ENCODE assay signal across 9 cellular contexts in the genomic region with DNA sequence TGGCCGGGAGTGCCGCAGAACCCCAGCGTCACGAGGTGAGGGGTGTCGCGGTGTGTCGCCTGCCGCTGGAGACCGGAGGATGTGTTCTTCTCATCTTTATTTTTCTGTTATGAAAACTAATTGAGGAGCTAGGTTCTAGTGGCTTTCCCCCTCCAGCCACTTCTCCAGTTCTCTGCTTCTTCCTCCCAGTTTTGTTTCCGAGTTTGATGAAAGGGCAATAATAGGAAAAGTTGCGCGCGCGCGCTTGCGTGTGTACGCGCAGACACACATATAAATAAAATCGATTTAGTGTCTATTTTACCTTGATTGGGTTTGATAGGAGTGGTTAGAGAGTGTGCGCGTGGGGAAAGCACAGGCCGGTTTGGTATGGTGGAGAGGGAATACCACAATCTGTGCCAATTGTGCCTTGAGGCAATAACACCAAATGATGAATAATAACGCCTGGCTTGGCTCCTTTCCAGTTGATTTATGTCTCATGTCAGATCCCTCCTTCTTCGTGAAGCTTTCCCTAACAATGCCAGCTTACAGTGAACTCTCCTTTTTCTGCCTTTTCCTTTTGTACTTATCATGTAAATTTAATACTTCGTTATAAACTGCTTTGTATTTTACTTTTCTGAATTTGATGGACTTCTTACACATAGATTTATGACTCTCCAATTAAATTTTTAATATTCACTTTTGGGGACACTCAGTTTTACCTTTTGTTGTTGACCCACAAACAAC. TPM values are rescaled to one million over a fixed set of nuclear protein-coding genes. Genes with fewer than 3 reads are reported as not detected.
DNase-seq lines count a peak whose midpoint lies in the region; ATAC-seq, FAIRE-seq and TF ChIP-seq lines count a peak whose summit lies in the region.
"Had no signal": no experiment of that assay in that cellular context is flagged by ENCODE, and none has a peak within 500 bp of the region (broad histone marks: within the 10 kb centered on the region; RNA-seq: fewer than 3 reads in every experiment).

No MANE protein-coding gene starts in this region.

- BruUV-seq in HepG2 (replicated peaks; lab: Mats Ljungman, UMichigan): no TSS peak

- no peak for FAIRE-seq in HepG2 (lab: Jason Lieb, UNC)
- FAIRE-seq: islet of Langerhans had no signal

- no peak for TF ChIP-seq RAD21 in HepG2 (CRISPR knock-in tag; IDR thresholded peaks at IDR 0.05)

- TF ChIP-seq CTCF in NB4 (IDR thresholded peaks at IDR 0.05; ENCODE audit: low read depth, low read length): no peak
- TF ChIP-seq CTCF in HepG2 (CRISPR knock-in tag; IDR thresholded peaks at IDR 0.05): no peak

- H3K4me1 Mint-ChIP-seq in T-helper 2 cell treated with Interferon-gamma antibody and Interleukin-4, amounts not matched to agents 5 μg/mL and 100 μg/mL, for 36 hours (ENCODE audit: low read depth): peaks cover 55% of the 10 kb centered on the region
- H3K4me1 Mint-ChIP-seq in central memory CD8-positive, alpha-beta T cell: peaks cover 50% of the 10 kb centered on the region
- peaks cover 47% of the 10 kb centered on the region for H3K4me1 Mint-ChIP-seq in stimulated activated memory B cell treated with anti-CD40 and anti-IgM and Interleukin-4, amounts not matched to agents 10 μg/mL and 1 μg/mL and 100 μg/mL, for 72 hours

- H3K27ac Mint-ChIP-seq in T-helper 2 cell treated with Interferon-gamma antibody and Interleukin-4, amounts not matched to agents 5 μg/mL and 100 μg/mL, for 36 hours: peak overlapping the region; percentile 96
- H3K27ac Mint-ChIP-seq in central memory CD8-positive, alpha-beta T cell (ENCODE audit: low read depth): peak overlapping the region; percentile 91
- H3K27ac Mint-ChIP-seq in stimulated activated memory B cell treated with anti-CD40 and anti-IgM and Interleukin-4, amounts not matched to agents 10 μg/mL and 1 μg/mL and 100 μg/mL, for 72 hours: peak overlapping the region; percentile 62

- CTCF ChIA-PET in HepG2 (lab: Yijun Ruan, JAX; ENCODE audit: low intra/inter-chr PET ratio, low total read pairs): no interaction called here

- H3K27me3 ChIP-seq in HepG2 (ENCODE audit: control insufficient read depth in 1 of 2, insufficient read depth in 2 of 2, low read length in 2 of 2): no peaks in the 10 kb centered on the region

- peaks cover 2 to 21% of the 10 kb centered on the region in 2 experiments; a peak in 4 of 5 replicates for H3K36me3 ChIP-seq in HepG2 (replicated peaks in 1 of 2; ENCODE audit: control insufficient read depth in 1 of 2, insufficient read depth in 2 of 2, low read length in 2 of 2)

- H3K4me3 ChIP-seq in NB4 (ENCODE audit: low read depth, low read length) (peak overlapping the region; percentile 77), HepG2 (replicated peaks in 1 of 3; ENCODE audit: insufficient read depth in 1 of 3, low read depth in 2 of 3, low read length in 3 of 3) (peak overlapping the region; percentile 76 to 96 (median 82))

- WGBS in HepG2 (ENCODE audit: low lambda C conversion rate): 7% methylated on average over 19 of the region's 25 CpGs

- peaks cover 25% of the 10 kb centered on the region for H4K20me1 ChIP-seq in HepG2 (ENCODE audit: insufficient read depth, low read length)

- H3K9ac ChIP-seq in HepG2 (ENCODE audit: insufficient read depth, low read depth, low read length): peak overlapping the region; percentile 87

- intact Hi-C loops in HepG2 (cut with micrococcal nuclease; ENCODE audit: unreplicated experiment): loop anchor here (2.0 to 10.0 kb wide), 5 partner anchors 53 to 521 kb away; partner anchors contain the start of gene LEKR1

- no peaks in the 10 kb centered on the region for H3K9me3 ChIP-seq in HepG2 (ENCODE audit: low read length)

- POLR2A ChIA-PET in HepG2 (lab: Yijun Ruan, JAX): interaction anchor here (1.1 to 3.2 kb wide), 4 partner anchors 27 to 499 kb away, joined by 3 to 36 read pairs (median 10); no protein-coding TSS in a partner anchor

- no peak overlapping the region for H2AFZ ChIP-seq in HepG2 (ENCODE audit: low read length)

- no peak for TF ChIP-seq EP300 in HepG2 (IDR thresholded peaks at IDR 0.05; ENCODE audit: low read depth in 2 of 2, low read length in 2 of 2)
- TF ChIP-seq EP300 in HepG2 (CRISPR knock-in tag; IDR thresholded peaks at IDR 0.05; ENCODE audit: borderline replicate concordance): no peak

- TF ChIP-seq POLR2A in NB4 (IDR thresholded peaks at IDR 0.05; ENCODE audit: extremely low read depth, insufficient read length) (no peak), HepG2 (IDR thresholded peaks at IDR 0.05; ENCODE audit: insufficient read depth in 1 of 2, low read depth in 2 of 2, low read length in 2 of 2) (no peak)

- ATAC-seq in central memory CD8-positive, alpha-beta T cell (replicated peaks; ENCODE audit: extremely low read depth, poor library complexity, severe bottlenecking): no peak
- ATAC-seq in HepG2 (no peak), GM18511 (IDR thresholded peaks at IDR 0.05; ENCODE audit: unreplicated experiment) (no peak), HG03520 (IDR thresholded peaks at IDR 0.05; ENCODE audit: unreplicated experiment) (no peak)
- no peak for ATAC-seq in stimulated activated memory B cell treated with anti-CD40 and anti-IgM and Interleukin-4, amounts not matched to agents 10 μg/mL and 1 μg/mL and 100 μg/mL, for 72 hours

- peaks cover 53% of the 10 kb centered on the region for H3K36me3 Mint-ChIP-seq in T-helper 2 cell treated with Interferon-gamma antibody and Interleukin-4, amounts not matched to agents 5 μg/mL and 100 μg/mL, for 36 hours (ENCODE audit: low read depth)
- peaks cover 52% of the 10 kb centered on the region for H3K36me3 Mint-ChIP-seq in central memory CD8-positive, alpha-beta T cell (ENCODE audit: insufficient read depth)
- H3K36me3 Mint-ChIP-seq in stimulated activated memory B cell treated with anti-CD40 and anti-IgM and Interleukin-4, amounts not matched to agents 10 μg/mL and 1 μg/mL and 100 μg/mL, for 72 hours: peaks cover 36% of the 10 kb centered on the region

- H3K4me3 Mint-ChIP-seq in T-helper 2 cell treated with Interferon-gamma antibody and Interleukin-4, amounts not matched to agents 5 μg/mL and 100 μg/mL, for 36 hours: peak overlapping the region; percentile 92
- peak overlapping the region; percentile 88 for H3K4me3 Mint-ChIP-seq in central memory CD8-positive, alpha-beta T cell
- peak overlapping the region; percentile 97 for H3K4me3 Mint-ChIP-seq in stimulated activated memory B cell treated with anti-CD40 and anti-IgM and Interleukin-4, amounts not matched to agents 10 μg/mL and 1 μg/mL and 100 μg/mL, for 72 hours

- H3K4me1 ChIP-seq in HepG2 (ENCODE audit: insufficient read depth, low read length): peaks cover 56% of the 10 kb centered on the region

- peaks cover 3% of the 10 kb centered on the region for H3K9me3 Mint-ChIP-seq in T-helper 2 cell treated with Interferon-gamma antibody and Interleukin-4, amounts not matched to agents 5 μg/mL and 100 μg/mL, for 36 hours
- no peaks in the 10 kb centered on the region for H3K9me3 Mint-ChIP-seq in central memory CD8-positive, alpha-beta T cell
- H3K9me3 Mint-ChIP-seq in stimulated activated memory B cell treated with anti-CD40 and anti-IgM and Interleukin-4, amounts not matched to agents 10 μg/mL and 1 μg/mL and 100 μg/mL, for 72 hours: no peaks in the 10 kb centered on the region

- in situ Hi-C loops in HepG2 (cut with HindIII; ENCODE audit: extremely low pct_ligation_motif_present, low pct_unique_long_range_greater_than_20kb): loop anchor here (10.0 kb wide), 3 partner anchors 121 to 459 kb away; partner anchors contain the start of gene SSR3

- DNase-seq in GM04503 (ENCODE audit: low read depth) (peak; percentile 72), NB4 (ENCODE audit: low read depth) (peak; percentile 52), HepG2 (ENCODE audit: low spot score) (peak; percentile 24)
- no peak for DNase-seq in T-helper 2 cell treated with Interferon-gamma antibody and Interleukin-4, amounts not matched to agents 5 μg/mL and 100 μg/mL, for 36 hours (ENCODE audit: low spot score)
- peak; percentile 17 to 33 for DNase-seq in central memory CD8-positive, alpha-beta T cell (ENCODE audit: low spot score in 2 of 2)

- H3K27me3 Mint-ChIP-seq in T-helper 2 cell treated with Interferon-gamma antibody and Interleukin-4, amounts not matched to agents 5 μg/mL and 100 μg/mL, for 36 hours (ENCODE audit: low read depth): peaks cover 4% of the 10 kb centered on the region
- H3K27me3 Mint-ChIP-seq in central memory CD8-positive, alpha-beta T cell: no peaks in the 10 kb centered on the region
- no peaks in the 10 kb centered on the region for H3K27me3 Mint-ChIP-seq in stimulated activated memory B cell treated with anti-CD40 and anti-IgM and Interleukin-4, amounts not matched to agents 10 μg/mL and 1 μg/mL and 100 μg/mL, for 72 hours

- H3K27ac ChIP-seq in HepG2 (ENCODE audit: extremely low read length, insufficient read depth, low read length): peak overlapping the region; percentile 89

- peak overlapping the region; percentile 91 for H3K4me2 ChIP-seq in HepG2 (ENCODE audit: low read depth, low read length)

- peaks cover 60% of the 10 kb centered on the region for H3K79me2 ChIP-seq in HepG2 (ENCODE audit: insufficient read depth, low read length)

TF ChIP-seq in HepG2, 621 proteins besides CTCF, POLR2A, EP300 and RAD21 (continues in another document):
- TF ChIP-seq TCF12 (IDR thresholded peaks at IDR 0.05): no peak
- 0 out of 2 replicates have a peak, but pooled peaks have one; percentile 4 for TF ChIP-seq TCF12 (CRISPR knock-in tag; IDR thresholded peaks at IDR 0.05)

RNA-seq across cellular contexts. Expression of gene TIPARP, which starts 1.5 kb away (rescaled TPM):
- total RNA-seq in HepG2 (2016; rRNA removed; fragmentation: Illumina TruSeq; extraction: Trizol): 19.7 and 25.4 TPM in 2 replicates
- 4.3 and 4.5 TPM in 2 replicates for total RNA-seq in HepG2 (2016; cell fraction: cytosol; rRNA removed; fragmentation: Illumina TruSeq; extraction: Trizol; ENCODE audit: low read depth)
- total RNA-seq in HepG2 (2016; cell fraction: insoluble cytoplasmic fraction; rRNA removed; fragmentation: Illumina TruSeq; extraction: Trizol): 19.9 and 26.0 TPM in 2 replicates
- total RNA-seq in HepG2 (2016; cell fraction: membrane; rRNA removed; fragmentation: Illumina TruSeq; extraction: Trizol): 10.5 and 12.3 TPM in 2 replicates
- 22.2 and 24.2 TPM in 2 replicates for total RNA-seq in HepG2 (2016; cell fraction: nucleus; rRNA removed; fragmentation: Illumina TruSeq; extraction: Trizol)
- polyA plus RNA-seq in HepG2 (2011; rRNA removed): 6.6 and 7.3 TPM in 2 replicates
- 2.1 and 4.5 TPM in 2 replicates for polyA plus RNA-seq in HepG2 (2011; cell fraction: cytosol; rRNA removed)
- polyA plus RNA-seq in HepG2 (2011; cell fraction: nucleus; rRNA removed): 3.6 and 4.6 TPM in 2 replicates
- polyA plus RNA-seq in HepG2 (2012): 10.5 and 10.6 TPM in 2 replicates
- 0.74 and 0.79 TPM in 2 replicates for polyA plus RNA-seq in HepG2 (2016; cell fraction: cytosol; fragmentation: Illumina TruSeq; extraction: Trizol; ENCODE audit: low read depth)
- 14.7 and 18.3 TPM in 2 replicates for polyA plus RNA-seq in HepG2 (2016; cell fraction: insoluble cytoplasmic fraction; fragmentation: Illumina TruSeq; extraction: Trizol; ENCODE audit: low read depth)
- 2.9 and 3.6 TPM in 2 replicates for polyA plus RNA-seq in HepG2 (2016; cell fraction: membrane; fragmentation: Illumina TruSeq; extraction: Trizol; ENCODE audit: low read depth)
- 11.9 and 13.5 TPM in 2 replicates for polyA plus RNA-seq in HepG2 (2016; cell fraction: nucleus; fragmentation: Illumina TruSeq; extraction: Trizol; ENCODE audit: insufficient read depth, low read depth)
- 4.9 and 12.3 TPM in 2 replicates for polyA minus RNA-seq in HepG2 (2011; rRNA and poly(A)+ RNA removed; ENCODE audit: low replicate concordance)
- polyA minus RNA-seq in HepG2 (2011; cell fraction: cytosol; rRNA and poly(A)+ RNA removed): 6.4 and 8.5 TPM in 2 replicates
- 33.6 and 42.5 TPM in 2 replicates for polyA minus RNA-seq in HepG2 (2011; cell fraction: nucleus; rRNA and poly(A)+ RNA removed)
